8 cellular contexts compared by ENCODE assay signal in genomic region chr12:53213348-53213747, GRCh38. TPM values are rescaled to one million over a fixed set of nuclear protein-coding genes. Genes with fewer than 3 reads are reported as not detected.
DNase-seq lines count a peak whose midpoint lies in the region; ATAC-seq and TF ChIP-seq lines count a peak whose summit lies in the region.

No MANE protein-coding gene starts in this region.

- H3K4me1 ChIP-seq in tibial artery: peaks cover 4 to 44% (median 35%) of the 10 kb centered on the region in 4 donors

- H3K4me1 Mint-ChIP-seq in activated T-helper 2 cell treated with anti-CD3 and anti-CD28 coated beads, Interferon-gamma antibody, Interleukin-2, Interleukin-4, amounts not matched to agents 10 μg/mL and 5 μg/mL and 100 μg/mL, durations not matched to agents 14 hours and 24 hours and 36 hours (ENCODE audit: low read depth): peaks cover 59% of the 10 kb centered on the region
- peaks cover 18% of the 10 kb centered on the region for H3K4me1 Mint-ChIP-seq in osteocyte (ENCODE audit: unreplicated experiment)

- H3K27ac ChIP-seq in RWPE1 (peak overlapping the region; percentile 99), tibial artery (no peak overlapping the region)

- no peak overlapping the region for H3K4me3 ChIP-seq in GM12864 (ENCODE audit: low read depth, low read length)
- no peak overlapping the region for H3K4me3 ChIP-seq in foreskin fibroblast (ENCODE audit: low read depth in 1 of 2, low read length in 2 of 2)
- no peak overlapping the region for H3K4me3 ChIP-seq in tibial artery

- intact Hi-C loops in activated T-helper 2 cell treated with anti-CD3 and anti-CD28 coated beads, Interferon-gamma antibody, Interleukin-2, Interleukin-4, amounts not matched to agents 10 μg/mL and 5 μg/mL and 100 μg/mL, durations not matched to agents 14 hours and 24 hours and 36 hours (cut with micrococcal nuclease): loop anchor here (2.0 kb wide), 2 partner anchors 37 to 73 kb away; no protein-coding TSS in a partner anchor
- intact Hi-C loops in tibial artery (cut with DNase I; ENCODE audit: low total_unique reads): loop anchor here (2.0 kb wide), 1 partner anchor 75 kb away; no protein-coding TSS in a partner anchor

- H3K36me3 ChIP-seq in tibial artery: peaks cover 48 to 72% (median 55%) of the 10 kb centered on the region in 3 donors

- no peaks in the 10 kb centered on the region for H3K9me3 Mint-ChIP-seq in activated T-helper 2 cell treated with anti-CD3 and anti-CD28 coated beads, Interferon-gamma antibody, Interleukin-2, Interleukin-4, amounts not matched to agents 10 μg/mL and 5 μg/mL and 100 μg/mL, durations not matched to agents 14 hours and 24 hours and 36 hours
- H3K9me3 Mint-ChIP-seq in osteocyte (ENCODE audit: unreplicated experiment): no peaks in the 10 kb centered on the region

- CTCF ChIA-PET in RWPE1 (lab: Yijun Ruan, JAX): interaction anchor here (0.6 to 3.0 kb wide), 27 partner anchors 10 to 147 kb away, joined by 3 to 26 read pairs (median 6); partner anchors contain the start of genes AAAS, ESPL1, MYG1 and PFDN5

- H3K9me3 ChIP-seq in tibial artery: no peaks in the 10 kb centered on the region

- POLR2A ChIA-PET in RWPE1 (lab: Yijun Ruan, JAX; ENCODE audit: low non-redundant PET): interaction anchor here (1.0 to 1.3 kb wide), 2 partner anchors 11 to 38 kb away, joined by 3 read pairs; a partner anchor contains a TSS

- DNase-seq in GM12864 (ENCODE audit: low read depth) (no peak), LoVo (ENCODE audit: low spot score) (peak; percentile 76), RWPE1 (ENCODE audit: low spot score) (peak; percentile 74), foreskin fibroblast (peak; percentile 60 to 89), osteocyte (ENCODE audit: extremely low spot score, unreplicated experiment) (peak; percentile 95), tibial artery (peak; percentile 79 to 87)
- peak; percentile 73 for DNase-seq in activated T-helper 2 cell treated with anti-CD3 and anti-CD28 coated beads, Interferon-gamma antibody, Interleukin-2, Interleukin-4, amounts not matched to agents 10 μg/mL and 5 μg/mL and 100 μg/mL, durations not matched to agents 14 hours and 24 hours and 36 hours (ENCODE audit: low spot score)

- H3K27me3 Mint-ChIP-seq in activated T-helper 2 cell treated with anti-CD3 and anti-CD28 coated beads, Interferon-gamma antibody, Interleukin-2, Interleukin-4, amounts not matched to agents 10 μg/mL and 5 μg/mL and 100 μg/mL, durations not matched to agents 14 hours and 24 hours and 36 hours (ENCODE audit: low read depth): no peaks in the 10 kb centered on the region
- no peaks in the 10 kb centered on the region for H3K27me3 Mint-ChIP-seq in osteocyte (ENCODE audit: unreplicated experiment)

- H3K36me3 Mint-ChIP-seq in activated T-helper 2 cell treated with anti-CD3 and anti-CD28 coated beads, Interferon-gamma antibody, Interleukin-2, Interleukin-4, amounts not matched to agents 10 μg/mL and 5 μg/mL and 100 μg/mL, durations not matched to agents 14 hours and 24 hours and 36 hours (ENCODE audit: low read depth): peaks cover 64% of the 10 kb centered on the region
- peaks cover 29% of the 10 kb centered on the region for H3K36me3 Mint-ChIP-seq in osteocyte (ENCODE audit: unreplicated experiment)

- no peak overlapping the region for H3K4me3 Mint-ChIP-seq in activated T-helper 2 cell treated with anti-CD3 and anti-CD28 coated beads, Interferon-gamma antibody, Interleukin-2, Interleukin-4, amounts not matched to agents 10 μg/mL and 5 μg/mL and 100 μg/mL, durations not matched to agents 14 hours and 24 hours and 36 hours (ENCODE audit: low read depth)
- H3K4me3 Mint-ChIP-seq in osteocyte (ENCODE audit: unreplicated experiment): no peak overlapping the region

- peak overlapping the region; percentile 7 for H3K27ac Mint-ChIP-seq in activated T-helper 2 cell treated with anti-CD3 and anti-CD28 coated beads, Interferon-gamma antibody, Interleukin-2, Interleukin-4, amounts not matched to agents 10 μg/mL and 5 μg/mL and 100 μg/mL, durations not matched to agents 14 hours and 24 hours and 36 hours
- H3K27ac Mint-ChIP-seq in osteocyte (ENCODE audit: unreplicated experiment): peak overlapping the region; percentile 3

- peak; percentile 94 for TF ChIP-seq CTCF in GM12864 (IDR thresholded peaks at IDR 0.05; ENCODE audit: low read depth, low read length, missing control alignments)
- TF ChIP-seq CTCF in RWPE1 (conservative IDR thresholded peaks at IDR 0.05; ENCODE audit: low read depth): peak; percentile 93
- peak; percentile 93 for TF ChIP-seq CTCF in foreskin fibroblast (IDR thresholded peaks at IDR 0.05; ENCODE audit: low read depth, low read length)
- TF ChIP-seq CTCF in osteocyte (IDR thresholded peaks at IDR 0.05): peak; percentile 98
- peak; percentile 89 to 94 for TF ChIP-seq CTCF in tibial artery (IDR thresholded peaks at IDR 0.05)

- ATAC-seq in HG03139 (IDR thresholded peaks at IDR 0.05; ENCODE audit: unreplicated experiment): no peak

- H3K27me3 ChIP-seq in tibial artery: no peaks in the 10 kb centered on the region

RNA-seq across cellular contexts. Expression of gene ITGB7, which starts 6.3 kb away (rescaled TPM):
- total RNA-seq in activated T-helper 2 cell treated with anti-CD3 and anti-CD28 coated beads, Interferon-gamma antibody, Interleukin-2, Interleukin-4, amounts not matched to agents 10 μg/mL and 5 μg/mL and 100 μg/mL, durations not matched to agents 14 hours and 24 hours and 36 hours: 200 and 208 TPM in 2 replicates
- total RNA-seq in osteocyte: 0.83 TPM in 1 of 2 replicates, not detected in the other

RNA-seq across cellular contexts. Expression of gene RARG, which starts 18.7 kb away (rescaled TPM):
- 38.5 and 40.1 TPM in 2 replicates for total RNA-seq in activated T-helper 2 cell treated with anti-CD3 and anti-CD28 coated beads, Interferon-gamma antibody, Interleukin-2, Interleukin-4, amounts not matched to agents 10 μg/mL and 5 μg/mL and 100 μg/mL, durations not matched to agents 14 hours and 24 hours and 36 hours
- 31.6 and 34.9 TPM in 2 replicates for total RNA-seq in osteocyte

RNA-seq across cellular contexts. Expression of gene CSAD, which starts 32.6 kb away (rescaled TPM):
- 20.2 TPM in 2 replicates for total RNA-seq in activated T-helper 2 cell treated with anti-CD3 and anti-CD28 coated beads, Interferon-gamma antibody, Interleukin-2, Interleukin-4, amounts not matched to agents 10 μg/mL and 5 μg/mL and 100 μg/mL, durations not matched to agents 14 hours and 24 hours and 36 hours
- total RNA-seq in osteocyte: 45.0 and 47.0 TPM in 2 replicates

RNA-seq across cellular contexts. Expression of gene ZNF740, which starts 32.8 kb away (rescaled TPM):
- 44.9 and 45.5 TPM in 2 replicates for total RNA-seq in activated T-helper 2 cell treated with anti-CD3 and anti-CD28 coated beads, Interferon-gamma antibody, Interleukin-2, Interleukin-4, amounts not matched to agents 10 μg/mL and 5 μg/mL and 100 μg/mL, durations not matched to agents 14 hours and 24 hours and 36 hours
- 39.6 and 55.4 TPM in 2 replicates for total RNA-seq in osteocyte

RNA-seq across cellular contexts. Expression of gene ESPL1, which starts 54.8 kb away (rescaled TPM):
- total RNA-seq in activated T-helper 2 cell treated with anti-CD3 and anti-CD28 coated beads, Interferon-gamma antibody, Interleukin-2, Interleukin-4, amounts not matched to agents 10 μg/mL and 5 μg/mL and 100 μg/mL, durations not matched to agents 14 hours and 24 hours and 36 hours: 72.6 and 75.3 TPM in 2 replicates
- 7.6 and 8.6 TPM in 2 replicates for total RNA-seq in osteocyte

Comparison
In these comparisons a context has a peak if more than half of its experiments do, and no peak if none do; other contexts are left out.
1. RNA of gene ITGB7, which starts 6.3 kb away (total RNA-seq): 200 to 208 TPM in activated T-helper 2 cell treated with anti-CD3 and anti-CD28 coated beads, Interferon-gamma antibody, Interleukin-2, Interleukin-4, amounts not matched to agents 10 μg/mL and 5 μg/mL and 100 μg/mL, durations not matched to agents 14 hours and 24 hours and 36 hours; 0.83 TPM in osteocyte; every median in the first group is over 100 times any median in the second.
2. Peak in every context shown above with its lines, with median percentiles within 50 percentile points of each other: CTCF ChIP-seq.